ENCODE assay signal across 8 cellular contexts in genomic region chr14:22886500-22887259, GRCh38. TPM values are rescaled to one million over a fixed set of nuclear protein-coding genes. Genes with fewer than 3 reads are reported as not detected.
A peak's percentile ranks its signal among the peaks of the same experiment; 100 is the strongest.
DNase-seq lines count a peak whose midpoint lies in the region; ATAC-seq lines count a peak whose summit lies in the region.

No MANE protein-coding gene starts in this region.

- peaks cover 50% of the 10 kb centered on the region for H3K4me1 Mint-ChIP-seq in activated naive CD8-positive, alpha-beta T cell (ENCODE audit: low read depth)

- H3K9me3 ChIP-seq in SJSA1 (replicated peaks) = no peaks in the 10 kb centered on the region
- no peaks in the 10 kb centered on the region for H3K9me3 ChIP-seq in right cardiac atrium (ENCODE audit: control insufficient read depth, low read length)

- H3K4me3 ChIP-seq in SJSA1 (peak overlapping the region; percentile 44), right cardiac atrium (ENCODE audit: low read length) (peak overlapping the region; percentile 58), skeletal muscle cell (ENCODE audit: low read depth, low read length) (peak overlapping the region; percentile 61)

- H3K9me3 Mint-ChIP-seq in activated naive CD8-positive, alpha-beta T cell (ENCODE audit: low read depth) = no peaks in the 10 kb centered on the region

- ATAC-seq in GM19468 (IDR thresholded peaks at IDR 0.05; ENCODE audit: extremely low read depth, unreplicated experiment) (peak; percentile 48), right cardiac atrium (peak; percentile 82 to 85)

- H3K36me3 Mint-ChIP-seq in activated naive CD8-positive, alpha-beta T cell = no peaks in the 10 kb centered on the region

- H3K27ac Mint-ChIP-seq in activated naive CD8-positive, alpha-beta T cell = peak overlapping the region; percentile 79

- H3K27me3 ChIP-seq in SJSA1 (replicated peaks) = no peaks in the 10 kb centered on the region
- H3K27me3 ChIP-seq in right cardiac atrium (ENCODE audit: control insufficient read depth, insufficient read depth) = no peaks in the 10 kb centered on the region

- H3K27me3 Mint-ChIP-seq in activated naive CD8-positive, alpha-beta T cell = no peaks in the 10 kb centered on the region

- intact Hi-C loops in right cardiac atrium (cut with DNase I) = no loop called here

- H3K27ac ChIP-seq in SJSA1 = no peak overlapping the region
- H3K27ac ChIP-seq in right cardiac atrium (ENCODE audit: low read length) = no peak overlapping the region

- DNase-seq in COLO829 (ENCODE audit: low spot score) (peak; percentile 30), HUDEP-2 (lab: John Stamatoyannopoulos, UW; ENCODE audit: unreplicated experiment in 76 of 76) (peak in 72 of 76 experiments; percentile 37 to 91 (median 78)), SJSA1 (ENCODE audit: low read depth in 1 of 2, low spot score in 2 of 2) (peak; percentile 54 to 76), right cardiac atrium (peak; percentile 65 to 89 (median 84)), skeletal muscle cell (ENCODE audit: low read depth) (no peak), inferior parietal cortex (ENCODE audit: extremely low spot score) (no peak)

- H3K4me3 Mint-ChIP-seq in activated naive CD8-positive, alpha-beta T cell = peak overlapping the region; percentile 84

- peaks cover 13% of the 10 kb centered on the region for H3K4me1 ChIP-seq in SJSA1 (replicated peaks)
- no peaks in the 10 kb centered on the region for H3K4me1 ChIP-seq in right cardiac atrium (ENCODE audit: control insufficient read depth, insufficient read depth, low read length)

- H3K36me3 ChIP-seq in SJSA1 = peaks cover 3% of the 10 kb centered on the region; the same call in 1 of the 2 replicates

- 4% methylated on average over 77 of the region's 77 CpGs for WGBS in right cardiac atrium

RNA-seq across cellular contexts. Expression of gene REM2, which starts 3.7 kb away (rescaled TPM):
- total RNA-seq in SJSA1 (2014; rRNA removed; shearing (Covaris generic)) = 0.05 TPM in 1 of 2 replicates, not detected in the other
- total RNA-seq in right cardiac atrium = under 1 TPM in 1 of 4 donors, not detected in 3; 0.25 TPM
- polyA plus RNA-seq in right cardiac atrium = 0.07 TPM

RNA-seq across cellular contexts. Expression of gene LRP10, which starts 15.1 kb away (rescaled TPM):
- total RNA-seq in SJSA1 (2014; rRNA removed; shearing (Covaris generic)) = 37.4 and 41.4 TPM in 2 replicates
- 10 to 100 TPM; 66.2 to 89.7 (median 76.5) TPM for total RNA-seq in right cardiac atrium
- 28.7 TPM for polyA plus RNA-seq in right cardiac atrium

RNA-seq across cellular contexts. Expression of gene RBM23, which starts 32.3 kb away (rescaled TPM):
- total RNA-seq in SJSA1 (2014; rRNA removed; shearing (Covaris generic)) = 67.8 and 86.9 TPM in 2 replicates
- 10 to 100 TPM; 56.0 to 66.3 (median 61.6) TPM for total RNA-seq in right cardiac atrium
- 26.0 TPM for polyA plus RNA-seq in right cardiac atrium

RNA-seq across cellular contexts. Expression of gene PRMT5, which starts 42.5 kb away (rescaled TPM):
- 43.9 and 67.8 TPM in 2 replicates for total RNA-seq in SJSA1 (2014; rRNA removed; shearing (Covaris generic))
- total RNA-seq in right cardiac atrium = 10 to 100 TPM; 37.3 to 52.1 (median 49.5) TPM
- 22.0 TPM for polyA plus RNA-seq in right cardiac atrium

RNA-seq across cellular contexts. Expression of gene MMP14, which starts 50.3 kb away (rescaled TPM):
- total RNA-seq in SJSA1 (2014; rRNA removed; shearing (Covaris generic)) = 101 and 117 TPM in 2 replicates
- 10 to 100 TPM; 45.3 to 64.1 (median 50.0) TPM for total RNA-seq in right cardiac atrium
- 33.3 TPM for polyA plus RNA-seq in right cardiac atrium

Comparison
In these comparisons a context has a peak if more than half of its experiments do, and no peak if none do; other contexts are left out.
1. DNase-seq: peak in COLO829 (single experiment), HUDEP-2 (72 of 76), SJSA1 (2 of 2) and right cardiac atrium (3 of 3); none in skeletal muscle cell (single experiment) and inferior parietal cortex (single experiment).
2. Peak in every context shown above with its lines, with median percentiles within 50 percentile points of each other: H3K4me3 ChIP-seq.